ENCODE assay signal across 29 cellular contexts in genomic region chr16:78738557-78738956, GRCh38.
"Had no signal": no experiment of that assay in that cellular context is flagged by ENCODE, and none has a peak within 500 bp of the region (broad histone marks: within the 10 kb centered on the region; RNA-seq: fewer than 3 reads in every experiment).

No MANE protein-coding gene starts in this region.

- H3K27ac Mint-ChIP-seq: natural killer cell; nephron; neural progenitor cell; stimulated activated naive CD8-positive, alpha-beta T cell treated with anti-CD3 and anti-CD28 coated beads, Interleukin-15, amount 100 ng/mL, for 72 hours; type B pancreatic cell had no signal

- H3K9me3 ChIP-seq: pancreas, prostate gland, spleen, suprapubic skin, testis, tibial artery, transverse colon, upper lobe of right lung, uterus had no signal

- H3K36me3 ChIP-seq: neural progenitor cell, pancreas, prostate gland, spleen, suprapubic skin, tibial artery, transverse colon, upper lobe of right lung, uterus had no signal

- DNase-seq: naive thymus-derived CD4-positive, alpha-beta T cell; natural killer cell; occipital lobe; pancreas; right cardiac atrium; spleen; stimulated activated CD4-positive, alpha-beta T cell treated with anti-CD3 and anti-CD28 coated beads, Interleukin-12 subunit alpha, Interleukin-12 subunit beta, amount 100 ng/mL, for 4 hours; stimulated activated CD4-positive, alpha-beta T cell treated with anti-CD3 and anti-CD28 coated beads, Interleukin-1b, Interleukin-23, amount 100 ng/mL, for 48 hours; stimulated activated CD4-positive, alpha-beta T cell treated with anti-CD3 and anti-CD28 coated beads, Interleukin-4, amount 100 ng/mL, for 1 hour; stimulated activated CD4-positive, alpha-beta T cell treated with anti-CD3 and anti-CD28 coated beads, Interleukin-4, amount 100 ng/mL, for 4 hours; stimulated activated CD8-positive, alpha-beta memory T cell treated with anti-CD3 and anti-CD28 coated beads, Interleukin-4, amount 100 ng/mL, for 48 hours; stimulated activated naive CD4-positive, alpha-beta T cell; stimulated activated naive CD8-positive, alpha-beta T cell treated with anti-CD3 and anti-CD28 coated beads, Interleukin-15, amount 100 ng/mL, for 72 hours; stimulated activated naive CD8-positive, alpha-beta T cell treated with anti-CD3 and anti-CD28 coated beads, Interleukin-15, Interleukin-2, amounts not matched to agents 100 U/mL and 50 U/mL, for 24 hours; substantia nigra; testis; tibial artery; transverse colon; upper lobe of right lung; uterus had no signal

- H2AFZ ChIP-seq: neural progenitor cell had no signal

- H3K27me3 Mint-ChIP-seq: naive thymus-derived CD4-positive, alpha-beta T cell; stimulated activated memory B cell treated with anti-CD40 and anti-IgM and Interleukin-4, amounts not matched to agents 10 μg/mL and 1 μg/mL and 100 μg/mL, for 72 hours; stimulated activated naive CD8-positive, alpha-beta T cell treated with anti-CD3 and anti-CD28 coated beads, Interleukin-15, amount 100 ng/mL, for 72 hours; type B pancreatic cell had no signal

- H3K9ac ChIP-seq: neural progenitor cell had no signal

- H3K4me1 ChIP-seq: neural progenitor cell, pancreas, prostate gland, testis, tibial artery, uterus had no signal

- H3K4me3 ChIP-seq: neural progenitor cell, pancreas, prostate gland, skin epidermis, smooth muscle cell, spleen, suprapubic skin, testis, tibial artery, transverse colon, upper lobe of right lung, uterus had no signal

- H3K4me2 ChIP-seq: neural progenitor cell, smooth muscle cell had no signal

- H3K36me3 Mint-ChIP-seq: natural killer cell; neural progenitor cell; stimulated activated memory B cell treated with anti-CD40 and anti-IgM and Interleukin-4, amounts not matched to agents 10 μg/mL and 1 μg/mL and 100 μg/mL, for 72 hours; type B pancreatic cell had no signal

- ATAC-seq: naive thymus-derived CD4-positive, alpha-beta T cell; natural killer cell; pancreas; right cardiac atrium; sciatic nerve; stimulated activated memory B cell treated with anti-CD40 and anti-IgM and Interleukin-4, amounts not matched to agents 10 μg/mL and 1 μg/mL and 100 μg/mL, for 72 hours; stimulated activated naive CD8-positive, alpha-beta T cell treated with anti-CD3 and anti-CD28 coated beads, Interleukin-15, amount 100 ng/mL, for 72 hours; stimulated activated naive CD8-positive, alpha-beta T cell treated with anti-CD3 and anti-CD28 coated beads, Interleukin-15, Interleukin-2, amounts not matched to agents 100 U/mL and 50 U/mL, for 24 hours; upper lobe of right lung had no signal

- FAIRE-seq: pancreas had no signal

- H3K27me3 ChIP-seq: neural progenitor cell, pancreas, spleen, suprapubic skin, testis, tibial artery, transverse colon, upper lobe of right lung, uterus had no signal

- H3K4me1 Mint-ChIP-seq: neural progenitor cell had no signal

- H3K9me3 Mint-ChIP-seq: natural killer cell; nephron; neural progenitor cell; stimulated activated memory B cell treated with anti-CD40 and anti-IgM and Interleukin-4, amounts not matched to agents 10 μg/mL and 1 μg/mL and 100 μg/mL, for 72 hours; stimulated activated naive CD8-positive, alpha-beta T cell treated with anti-CD3 and anti-CD28 coated beads, Interleukin-15, amount 100 ng/mL, for 72 hours; type B pancreatic cell had no signal

- H3K4me3 Mint-ChIP-seq: naive thymus-derived CD4-positive, alpha-beta T cell; natural killer cell; nephron; neural progenitor cell; stimulated activated memory B cell treated with anti-CD40 and anti-IgM and Interleukin-4, amounts not matched to agents 10 μg/mL and 1 μg/mL and 100 μg/mL, for 72 hours; stimulated activated naive CD8-positive, alpha-beta T cell treated with anti-CD3 and anti-CD28 coated beads, Interleukin-15, amount 100 ng/mL, for 72 hours; type B pancreatic cell had no signal

- H3K27ac ChIP-seq: neural progenitor cell, pancreas, prostate gland, skin epidermis, spleen, suprapubic skin, testis, tibial artery, transverse colon, upper lobe of right lung, uterus had no signal
